ENCODE assay signal across 8 cellular contexts in genomic region chr6:37624606-37625574, GRCh38.
A peak's percentile ranks its signal among the peaks of the same experiment; 100 is the strongest.
DNase-seq lines count a peak whose midpoint lies in the region; ATAC-seq and TF ChIP-seq lines count a peak whose summit lies in the region.

No MANE protein-coding gene starts in this region.

- H3K36me3 Mint-ChIP-seq in activated T-cell treated with anti-CD3 and anti-CD28 coated beads, Interleukin-2, amount 50 U/mL, for 72 hours (ENCODE audit: insufficient read depth in 2 of 2) = no peaks in the 10 kb centered on the region

- TF ChIP-seq CTCF in IMR-90 (conservative IDR thresholded peaks at IDR 0.05; ENCODE audit: low read depth, low read length) (no peak), thoracic aorta (IDR thresholded peaks at IDR 0.05) (no peak)

- CTCF ChIA-PET in IMR-90 (lab: Yijun Ruan, JAX) = no interaction called here

- H3K27ac Mint-ChIP-seq in activated T-cell treated with anti-CD3 and anti-CD28 coated beads, Interleukin-2, amount 50 U/mL, for 72 hours = no peak overlapping the region

- H2BK120ac ChIP-seq in IMR-90 (ENCODE audit: low read depth, low read length) = no peak overlapping the region

- H3K14ac ChIP-seq in IMR-90 (replicated peaks; ENCODE audit: low read depth, low read length) = no peak overlapping the region

- H3K9me3 Mint-ChIP-seq in activated T-cell treated with anti-CD3 and anti-CD28 coated beads, Interleukin-2, amount 50 U/mL, for 72 hours = no peaks in the 10 kb centered on the region

- H4K91ac ChIP-seq in IMR-90 (ENCODE audit: insufficient read depth, low read depth, low read length) = no peak overlapping the region

- no peak overlapping the region for H2BK5ac ChIP-seq in IMR-90 (ENCODE audit: low read depth, low read length, poor library complexity, severe bottlenecking)

- H3K27ac ChIP-seq in IMR-90 (ENCODE audit: insufficient read depth, low read length) = no peak overlapping the region
- no peak overlapping the region for H3K27ac ChIP-seq in thoracic aorta

- no peaks in the 10 kb centered on the region for H3K36me3 ChIP-seq in IMR-90 (ENCODE audit: control insufficient read depth, insufficient read depth, low read length)
- no peaks in the 10 kb centered on the region for H3K36me3 ChIP-seq in thoracic aorta

- H2AFZ ChIP-seq in IMR-90 (replicated peaks; ENCODE audit: low read length, poor library complexity) = peak overlapping the region; percentile 77

- no peaks in the 10 kb centered on the region for H4K20me1 ChIP-seq in IMR-90 (ENCODE audit: insufficient read depth, low read length)

- H3K4me1 ChIP-seq in IMR-90 (ENCODE audit: control insufficient read depth, insufficient read depth, low read length) (peaks cover 9% of the 10 kb centered on the region), thoracic aorta (ENCODE audit: control insufficient read depth in 1 of 2, low read depth in 2 of 2) (peaks cover 6 to 14% of the 10 kb centered on the region in 2 donors)

- dilution Hi-C loops in IMR-90 (cut with HindIII; ENCODE audit: low sequenced_read_pairs, unreplicated experiment) = no loop called here

- POLR2A ChIA-PET in IMR-90 (lab: Charles Lee; ENCODE audit: unreplicated experiment) = interaction anchor here (1.0 kb wide), 1 partner anchor 15 kb away, joined by 3 read pairs; no protein-coding TSS in a partner anchor

- 0 out of 2 replicates have a peak overlapping the region, but pooled peaks have one; percentile 50 for H2AK5ac ChIP-seq in IMR-90 (ENCODE audit: low read depth, low read length)

- H4K8ac ChIP-seq in IMR-90 (ENCODE audit: low read depth in 2 of 2, low read length in 2 of 2) = no peak overlapping the region

- no peak overlapping the region for H3K18ac ChIP-seq in IMR-90 (ENCODE audit: low read depth, low read length)

- H3K9me1 ChIP-seq in IMR-90 (ENCODE audit: insufficient read depth, low read length) = peaks cover 5% of the 10 kb centered on the region

- no peak overlapping the region for H2BK15ac ChIP-seq in IMR-90 (ENCODE audit: low read depth, low read length)

- BruUV-seq in IMR-90 (replicated peaks; lab: Mats Ljungman, UMichigan) = no TSS peak

- H3K27me3 Mint-ChIP-seq in activated T-cell treated with anti-CD3 and anti-CD28 coated beads, Interleukin-2, amount 50 U/mL, for 72 hours (ENCODE audit: low read depth) = peaks cover 18% of the 10 kb centered on the region

- 61% methylated on average over 3 of the region's 36 CpGs; no CpG with 5 or more reads in 1 of the 2 experiments for WGBS in IMR-90 (ENCODE audit: extremely low coverage in 2 of 2, insufficient read length in 1 of 2), 2 experiments

- no peak overlapping the region for H2AK9ac ChIP-seq in IMR-90 (replicated peaks; ENCODE audit: low read depth, low read length, poor library complexity)

- H3K23ac ChIP-seq in IMR-90 (ENCODE audit: low read depth, low read length) = no peak overlapping the region

- intact Hi-C loops in IMR-90 (cut with micrococcal nuclease) = no loop called here

- H3K4ac ChIP-seq in IMR-90 (ENCODE audit: low read depth, low read length) = no peak overlapping the region

- no peak overlapping the region for H4K5ac ChIP-seq in IMR-90 (ENCODE audit: low read depth, low read length)

- peak overlapping the region; percentile 1 to 52 for H3K4me3 Mint-ChIP-seq in activated T-cell treated with anti-CD3 and anti-CD28 coated beads, Interleukin-2, amount 50 U/mL, for 72 hours

- in situ Hi-C loops in IMR-90 (cut with MboI; ENCODE audit: low sequenced_read_pairs) = no loop called here

- H3K27me3 ChIP-seq in IMR-90 (ENCODE audit: control insufficient read depth, insufficient read depth, low read length) = peaks cover 30% of the 10 kb centered on the region
- H3K27me3 ChIP-seq in thoracic aorta (replicated peaks; ENCODE audit: insufficient read depth) = no peaks in the 10 kb centered on the region

- H3K4me1 Mint-ChIP-seq in activated T-cell treated with anti-CD3 and anti-CD28 coated beads, Interleukin-2, amount 50 U/mL, for 72 hours (ENCODE audit: low read depth) = peaks cover 45% of the 10 kb centered on the region

- H3K9me3 ChIP-seq in IMR-90 (ENCODE audit: control insufficient read depth, insufficient read depth, low read length) = no peaks in the 10 kb centered on the region
- H3K9me3 ChIP-seq in thoracic aorta = no peaks in the 10 kb centered on the region

- no peak overlapping the region for H3K4me3 ChIP-seq in IMR-90 (ENCODE audit: insufficient read depth, low read depth, low read length)
- peak overlapping the region; percentile 65 for H3K4me3 ChIP-seq in thoracic aorta

- H3K4me2 ChIP-seq in IMR-90 (ENCODE audit: low read depth, low read length) = peak overlapping the region; percentile 69

- no peaks in the 10 kb centered on the region for H3K79me1 ChIP-seq in IMR-90 (ENCODE audit: low read depth in 1 of 2, low read length in 2 of 2)

- peak; percentile 70 for DNase-seq in CD1c-positive myeloid dendritic cell (ENCODE audit: extremely low spot score)
- no peak for DNase-seq in IMR-90
- peak; percentile 24 to 25 for DNase-seq in activated T-cell treated with anti-CD3 and anti-CD28 coated beads, Interleukin-2, amount 50 U/mL, for 72 hours
- DNase-seq in hepatic stellate cell (ENCODE audit: low spot score) = peak; percentile 50
- no peak for DNase-seq in thoracic aorta (ENCODE audit: low spot score)
- no peak for DNase-seq in SIG-M5 (lab: John Stamatoyannopoulos, UW)
- no peak for DNase-seq in MV-4-11 (lab: John Stamatoyannopoulos, UW)

- H3K9ac ChIP-seq in IMR-90 (ENCODE audit: low read depth, low read length) = no peak overlapping the region

- TF ChIP-seq RAD21 in IMR-90 (IDR thresholded peaks at IDR 0.05; ENCODE audit: low read length) = no peak

- H3K56ac ChIP-seq in IMR-90 (ENCODE audit: extremely low read depth, insufficient read depth, low read length) = no peak overlapping the region

- no peak overlapping the region for H2BK20ac ChIP-seq in IMR-90 (ENCODE audit: low read depth, low read length)

- ATAC-seq in IMR-90 (ENCODE audit: low read depth) = peak; percentile 37; the same call in 1 of the 2 replicates
- peak; percentile 7 to 30 for ATAC-seq in activated T-cell treated with anti-CD3 and anti-CD28 coated beads, Interleukin-2, amount 50 U/mL, for 72 hours (replicated peaks in 1 of 2)
- no peak for ATAC-seq in thoracic aorta (ENCODE audit: insufficient number of reproducible peaks, low FRiP score, low read depth)
- no peak for ATAC-seq in GM19455 (IDR thresholded peaks at IDR 0.05; ENCODE audit: unreplicated experiment)

- no peak for TF ChIP-seq POLR2A in IMR-90 (IDR thresholded peaks at IDR 0.05; ENCODE audit: low read depth, low read length)

TF ChIP-seq in IMR-90, 13 proteins besides CTCF, POLR2A, EP300 and RAD21:
- TF ChIP-seq MAZ (IDR thresholded peaks at IDR 0.05; ENCODE audit: borderline replicate concordance, low read depth, low read length) (no peak), MAFK (IDR thresholded peaks at IDR 0.05; ENCODE audit: low read depth, low read length) (no peak), NFE2L2 (IDR thresholded peaks at IDR 0.05; ENCODE audit: low read depth, low read length) (no peak), FOS (IDR thresholded peaks at IDR 0.05; ENCODE audit: low read depth, low read length) (no peak), MXI1 (IDR thresholded peaks at IDR 0.05; ENCODE audit: borderline replicate concordance, low read depth, low read length) (no peak), USF2 (IDR thresholded peaks at IDR 0.05; ENCODE audit: low read depth, low read length) (no peak), BHLHE40 (IDR thresholded peaks at IDR 0.05; ENCODE audit: low read depth, low read length) (no peak), CEBPB (IDR thresholded peaks at IDR 0.05; ENCODE audit: low read depth, low read length) (no peak), RFX5 (IDR thresholded peaks at IDR 0.05; ENCODE audit: low read depth, low read length) (no peak), ELK1 (IDR thresholded peaks at IDR 0.05; ENCODE audit: borderline replicate concordance, low read depth, low read length) (no peak)

Comparison
In these comparisons a context has a peak if more than half of its experiments do, and no peak if none do; other contexts are left out.
1. DNase-seq: peak in CD1c-positive myeloid dendritic cell (single experiment), activated T-cell treated with anti-CD3 and anti-CD28 coated beads, Interleukin-2, amount 50 U/mL, for 72 hours (2 of 2) and hepatic stellate cell (single experiment); none in IMR-90 (single experiment), thoracic aorta (single experiment), SIG-M5 (single experiment) and MV-4-11 (single experiment).
2. ATAC-seq: peak in IMR-90 (single experiment) and activated T-cell treated with anti-CD3 and anti-CD28 coated beads, Interleukin-2, amount 50 U/mL, for 72 hours (2 of 2); none in thoracic aorta (single experiment) and GM19455 (single experiment).